17 cellular contexts compared by ENCODE assay signal in genomic region chr18:77407733-77408132, GRCh38.
DNase-seq lines count a peak whose midpoint lies in the region; ATAC-seq and TF ChIP-seq lines count a peak whose summit lies in the region.
"Had no signal": no experiment of that assay in that cellular context is flagged by ENCODE, and none has a peak within 500 bp of the region (broad histone marks: within the 10 kb centered on the region; RNA-seq: fewer than 3 reads in every experiment).

No MANE protein-coding gene starts in this region.

- ATAC-seq in WTC11 = peak; percentile 75
- ATAC-seq in GM19023 (IDR thresholded peaks at IDR 0.05; ENCODE audit: unreplicated experiment) = no peak

- no peak overlapping the region for H2AK5ac ChIP-seq in mesendoderm (ENCODE audit: low read length)

- no peaks in the 10 kb centered on the region for H3K9me3 ChIP-seq in Loucy (ENCODE audit: insufficient read depth, low read depth, low read length)

- H3K79me2 ChIP-seq in Loucy (ENCODE audit: insufficient read depth, low read length) (no peaks in the 10 kb centered on the region), mesendoderm (ENCODE audit: control insufficient read depth, insufficient read depth, low read length) (no peaks in the 10 kb centered on the region)

- CTCF ChIA-PET in WTC11 (lab: Charles Lee) = interaction anchor here (0.6 to 0.9 kb wide), 7 partner anchors 8 to 251 kb away, joined by 3 to 4 read pairs (median 3); no protein-coding TSS in a partner anchor

- H3K4me2 ChIP-seq in Loucy (ENCODE audit: low read depth, low read length, poor library complexity, severe bottlenecking) = no peak overlapping the region
- no peak overlapping the region for H3K4me2 ChIP-seq in mesendoderm (ENCODE audit: low read length)

- H3K23ac ChIP-seq in mesendoderm (ENCODE audit: low read length) = no peak overlapping the region

- H4K8ac ChIP-seq in mesendoderm (ENCODE audit: low read depth, low read length) = no peak overlapping the region

- no peak overlapping the region for H3K56ac ChIP-seq in mesendoderm (ENCODE audit: low read length)

- H3K4me1 ChIP-seq in Loucy (ENCODE audit: insufficient read depth, low read length, poor library complexity, severe bottlenecking) (no peaks in the 10 kb centered on the region), mesendoderm (ENCODE audit: control insufficient read depth, low read depth, low read length) (no peaks in the 10 kb centered on the region)

- H3K27ac Mint-ChIP-seq in WTC11 = no peak overlapping the region

- TF ChIP-seq CTCF in Loucy (conservative IDR thresholded peaks at IDR 0.05; ENCODE audit: low read length) = peak; percentile 23; the same call in 1 of the 2 replicates
- no peak for TF ChIP-seq CTCF in WTC11 (IDR thresholded peaks at IDR 0.05)

- no peaks in the 10 kb centered on the region for H3K4me1 Mint-ChIP-seq in WTC11

- H3K27me3 ChIP-seq in Loucy (ENCODE audit: insufficient read depth, low read length, poor library complexity, severe bottlenecking) (no peaks in the 10 kb centered on the region), mesendoderm (ENCODE audit: insufficient read depth, low read length, poor library complexity) (no peaks in the 10 kb centered on the region)

- no peak overlapping the region for H4K5ac ChIP-seq in mesendoderm (ENCODE audit: low read length)

- H3K36me3 ChIP-seq in Loucy (ENCODE audit: insufficient read depth, low read length) (no peaks in the 10 kb centered on the region), mesendoderm (ENCODE audit: control insufficient read depth, insufficient read depth, low read length) (no peaks in the 10 kb centered on the region)

- H3K9me3 Mint-ChIP-seq in WTC11 = no peaks in the 10 kb centered on the region

- DNase-seq in NCI-H2107 treated with DMSO at 0.1 percent for 48 hours (lab: John Stamatoyannopoulos, UW; ENCODE audit: unreplicated experiment) (peak; percentile 40), NCI-H2107 (lab: John Stamatoyannopoulos, UW) (no peak), WTC11 (ENCODE audit: low spot score) (no peak), mesendoderm (peak; percentile 25), kidney tubule cell (ENCODE audit: low spot score) (no peak)
- no peak for DNase-seq in stimulated activated naive CD4-positive, alpha-beta T cell treated with Interleukin-2 at 50 U/mL for 16 hours (lab: John Stamatoyannopoulos, UW)
- DNase-seq: HCEC 1CT, Karpas-422, MV-4-11, NCI-H1417 treated with DMSO at 0.1 percent for 48 hours, NCI-H2081, NCI-H345, NCI-H526 treated with DMSO at 0.1 percent for 48 hours, SIG-M5 had no signal

- H2BK15ac ChIP-seq in mesendoderm (replicated peaks; ENCODE audit: low read depth) = no peak overlapping the region

- H3K18ac ChIP-seq in mesendoderm (ENCODE audit: low read length) = no peak overlapping the region

- H3K4me3 Mint-ChIP-seq in WTC11 = no peak overlapping the region

- H3K27me3 Mint-ChIP-seq in WTC11 (ENCODE audit: low read depth) = no peaks in the 10 kb centered on the region

- H2BK120ac ChIP-seq in mesendoderm (ENCODE audit: low read depth, low read length) = no peak overlapping the region

- WGBS in mesendoderm (ENCODE audit: extremely low coverage, insufficient coverage, low lambda C conversion rate) = no CpG with 5 or more reads among the region's 6 CpGs

- H3K27ac ChIP-seq in mesendoderm (ENCODE audit: low read depth, low read length) = no peak overlapping the region
- H3K27ac ChIP-seq: 22Rv1 had no signal

- H3K4ac ChIP-seq in mesendoderm (ENCODE audit: low read depth, low read length) = no peak overlapping the region

- H3K36me3 Mint-ChIP-seq in WTC11 = no peaks in the 10 kb centered on the region

- H3K4me3 ChIP-seq in Loucy (ENCODE audit: low read length, poor library complexity, severe bottlenecking) (no peak overlapping the region), mesendoderm (ENCODE audit: low read length) (no peak overlapping the region)

- H4K20me1 ChIP-seq in Loucy (ENCODE audit: insufficient read depth, low read length, poor library complexity, severe bottlenecking) = no peaks in the 10 kb centered on the region

- H3K9ac ChIP-seq in Loucy (ENCODE audit: low read depth, low read length, poor library complexity, severe bottlenecking) = no peak overlapping the region
- H3K9ac ChIP-seq in mesendoderm (ENCODE audit: low read length) = no peak overlapping the region

- H3F3A ChIP-seq in Loucy (ENCODE audit: low read depth) = no peaks in the 10 kb centered on the region

- no peaks in the 10 kb centered on the region for H3K9me2 ChIP-seq in Loucy (replicated peaks; ENCODE audit: low read depth, low read length)

- H2BK5ac ChIP-seq in mesendoderm (ENCODE audit: low read length) = no peak overlapping the region

- no peak overlapping the region for H2AFZ ChIP-seq in Loucy (ENCODE audit: low read length)

- POLR2A ChIA-PET in WTC11 (lab: Charles Lee) = no interaction called here

- no peaks in the 10 kb centered on the region for H3K79me1 ChIP-seq in mesendoderm (ENCODE audit: low read length)

TF ChIP-seq in WTC11, 78 proteins besides CTCF, POLR2A, EP300 and RAD21 (continues in another document):
- TF ChIP-seq E2F4 (CRISPR knock-in tag; IDR thresholded peaks at IDR 0.05; ENCODE audit: borderline replicate concordance, low read depth) (no peak), ETV6 (CRISPR knock-in tag; IDR thresholded peaks at IDR 0.05) (no peak), PRRX2 (CRISPR knock-in tag; IDR thresholded peaks at IDR 0.05) (no peak), TCF7 (CRISPR knock-in tag; IDR thresholded peaks at IDR 0.05; ENCODE audit: low read depth) (no peak), ATF3 (CRISPR knock-in tag; conservative IDR thresholded peaks at IDR 0.05) (no peak), MYBL2 (CRISPR knock-in tag; IDR thresholded peaks at IDR 0.05) (no peak), ARID4B (CRISPR knock-in tag; IDR thresholded peaks at IDR 0.05; ENCODE audit: borderline replicate concordance) (no peak), ATF2 (CRISPR knock-in tag; IDR thresholded peaks at IDR 0.05; ENCODE audit: borderline replicate concordance, low read depth) (no peak), ZBTB43 (CRISPR knock-in tag; IDR thresholded peaks at IDR 0.05) (no peak)

Comparison
In these comparisons a context has a peak if more than half of its experiments do, and no peak if none do; other contexts are left out.
1. DNase-seq: peak in NCI-H2107 treated with DMSO at 0.1 percent for 48 hours (single experiment) and mesendoderm (single experiment); none in NCI-H2107 (single experiment), WTC11 (single experiment), stimulated activated naive CD4-positive, alpha-beta T cell treated with Interleukin-2 at 50 U/mL for 16 hours (single experiment) and kidney tubule cell (single experiment).